25 cellular contexts compared by ENCODE assay signal in genomic region chr1:107866870-107867269, GRCh38.
"Had no signal": no experiment of that assay in that cellular context is flagged by ENCODE, and none has a peak within 500 bp of the region (broad histone marks: within the 10 kb centered on the region; RNA-seq: fewer than 3 reads in every experiment).

No MANE protein-coding gene starts in this region.

- H3K4me3 Mint-ChIP-seq: activated CD8-positive, alpha-beta memory T cell treated with anti-CD3 and anti-CD28 coated beads, Interleukin-2, amount 10 ng/mL, durations not matched to agents 7 days and 5 days; activated CD8-positive, alpha-beta T cell treated with anti-CD3 and anti-CD28 coated beads, Interleukin-2, amount 10 ng/mL, durations not matched to agents 7 days and 5 days; activated naive CD8-positive, alpha-beta T cell; nephron progenitor cell had no signal

- H3K27me3 ChIP-seq: adrenal gland, body of pancreas, heart left ventricle, ovary, right lobe of liver, testis, uterus had no signal

- ATAC-seq: activated CD8-positive, alpha-beta memory T cell treated with anti-CD3 and anti-CD28 coated beads, Interleukin-2, amount 10 ng/mL, durations not matched to agents 7 days and 5 days; activated CD8-positive, alpha-beta T cell treated with anti-CD3 and anti-CD28 coated beads, Interleukin-2, amount 10 ng/mL, durations not matched to agents 7 days and 5 days; body of pancreas; heart left ventricle; right lobe of liver; stimulated activated naive CD8-positive, alpha-beta T cell treated with anti-CD3 and anti-CD28 coated beads, Interleukin-15, Interleukin-2, amounts not matched to agents 100 U/mL and 50 U/mL, for 24 hours had no signal

- H3K4me1 ChIP-seq: body of pancreas, right lobe of liver, testis, uterus had no signal

- H3K27me3 Mint-ChIP-seq: activated CD8-positive, alpha-beta memory T cell treated with anti-CD3 and anti-CD28 coated beads, Interleukin-2, amount 10 ng/mL, durations not matched to agents 7 days and 5 days; activated naive CD8-positive, alpha-beta T cell had no signal

- H3K27ac Mint-ChIP-seq: activated CD8-positive, alpha-beta memory T cell treated with anti-CD3 and anti-CD28 coated beads, Interleukin-2, amount 10 ng/mL, durations not matched to agents 7 days and 5 days; activated CD8-positive, alpha-beta T cell treated with anti-CD3 and anti-CD28 coated beads, Interleukin-2, amount 10 ng/mL, durations not matched to agents 7 days and 5 days; activated naive CD8-positive, alpha-beta T cell; progenitor cell of endocrine pancreas had no signal

- H3K27ac ChIP-seq: adrenal gland, body of pancreas, heart left ventricle, left ventricle myocardium inferior, ovary, right lobe of liver, testis, uterus had no signal

- H3K36me3 ChIP-seq: adrenal gland, heart left ventricle, left ventricle myocardium inferior, ovary, right lobe of liver, uterus had no signal

- H3K9me3 ChIP-seq: adrenal gland, body of pancreas, ovary, right lobe of liver, testis, uterus had no signal

- H3K4me3 ChIP-seq: adrenal gland, body of pancreas, heart left ventricle, left ventricle myocardium inferior, lung, ovary, right lobe of liver, testis, uterus had no signal

- DNase-seq: activated CD4-positive, alpha-beta T cell treated with anti-CD3 and anti-CD28 coated beads, Interleukin-2, amount 50 U/mL, for 1 hour; activated CD8-positive, alpha-beta memory T cell treated with anti-CD3 and anti-CD28 coated beads, Interleukin-2, amount 10 ng/mL, durations not matched to agents 7 days and 5 days; activated CD8-positive, alpha-beta T cell treated with anti-CD3 and anti-CD28 coated beads, Interleukin-2, amount 10 ng/mL, durations not matched to agents 7 days and 5 days; activated effector memory CD4-positive, alpha-beta T cell treated with Interleukin-2 at 50 U/mL for 16 hours; activated naive CD4-positive, alpha-beta T cell treated with Interleukin-2 at 50 U/mL for 16 hours; aorta; body of pancreas; dermis blood vessel endothelial cell; effector CD8-positive, alpha-beta T cell; heart left ventricle; hypothalamus; left ventricle myocardium inferior; nephron progenitor cell; ovary; right lobe of liver; stimulated activated CD4-positive, alpha-beta T cell treated with anti-CD3 and anti-CD28 coated beads, Interleukin-2, amount 100 ng/mL, for 48 hours; stimulated activated naive CD8-positive, alpha-beta T cell treated with anti-CD3 and anti-CD28 coated beads, Interleukin-15, Interleukin-2, amounts not matched to agents 100 U/mL and 50 U/mL, for 24 hours; T-helper 2 cell; testis; trophoblast cell; uterus had no signal
